22 cellular contexts compared by ENCODE assay signal in the genomic region with DNA sequence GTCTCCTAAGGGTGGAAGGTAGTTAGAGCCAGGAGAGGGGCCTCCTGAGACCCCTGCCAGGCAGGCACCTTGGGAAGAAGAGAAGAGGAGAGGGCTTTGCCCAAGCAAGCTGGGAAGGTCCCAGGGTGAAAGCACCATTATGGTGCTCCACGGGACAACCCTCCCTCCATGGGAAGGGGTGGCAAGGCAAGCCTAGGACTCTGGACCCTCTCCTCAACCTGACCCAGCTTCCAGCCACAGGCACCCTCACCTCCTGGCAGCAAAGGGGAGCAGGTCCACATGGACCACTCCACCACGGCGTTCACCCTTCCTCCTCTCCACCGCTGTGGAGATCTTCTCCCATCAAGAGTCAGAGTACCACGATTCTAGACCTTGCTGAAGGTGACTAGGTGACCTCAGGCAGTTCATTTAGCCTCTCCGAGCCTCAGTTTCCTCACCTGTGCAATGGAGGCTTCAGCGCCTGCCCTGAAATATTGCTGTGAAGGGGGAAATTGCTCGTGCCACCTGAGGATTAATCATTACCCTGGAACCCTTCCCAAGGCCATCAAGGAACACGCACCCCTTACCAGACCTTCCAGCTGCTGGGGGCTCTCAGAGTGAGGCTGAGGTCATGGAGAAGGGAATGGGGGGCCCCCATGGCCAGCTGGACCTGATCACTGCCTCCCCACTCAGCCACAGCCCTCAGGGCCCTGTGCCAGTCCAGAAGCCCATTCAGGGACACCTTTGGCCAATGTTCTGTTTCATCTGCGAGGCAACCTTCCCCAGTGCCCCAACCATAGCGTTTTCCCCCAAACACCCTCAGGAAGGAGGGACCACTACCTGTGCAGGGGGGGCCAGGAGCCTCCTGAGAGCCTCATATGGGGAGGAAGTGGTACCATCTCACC. TPM values are rescaled to one million over a fixed set of nuclear protein-coding genes. Genes with fewer than 3 reads are reported as not detected.
A peak's percentile ranks its signal among the peaks of the same experiment; 100 is the strongest.
DNase-seq lines count a peak whose midpoint lies in the region; ATAC-seq and TF ChIP-seq lines count a peak whose summit lies in the region.
"Had no signal": no experiment of that assay in that cellular context is flagged by ENCODE, and none has a peak within 500 bp of the region (broad histone marks: within the 10 kb centered on the region; RNA-seq: fewer than 3 reads in every experiment).

No MANE protein-coding gene starts in this region.

- no peak for TF ChIP-seq CTCF in thyroid gland (IDR thresholded peaks at IDR 0.05)

- WGBS in right cardiac atrium, result 88% methylated on average over 11 of the region's 11 CpGs
- WGBS in thyroid gland, 2 donors, result 86 to 90% methylated on average over 10 to 11 of the region's 11 CpGs

- no peak for DNase-seq in right cardiac atrium
- DNase-seq in cardiac septum (ENCODE audit: low spot score), result no peak
- DNase-seq in mesenteric fat pad (ENCODE audit: low spot score), result peak; percentile 81
- no peak for DNase-seq in thyroid gland
- no peak for DNase-seq in amygdala (lab: John Stamatoyannopoulos, UW)
- DNase-seq in stimulated activated CD8-positive, alpha-beta memory T cell treated with anti-CD3 and anti-CD28 coated beads, Interleukin-4, amount 100 ng/mL, for 48 hours, result no peak
- DNase-seq: activated naive CD4-positive, alpha-beta T cell treated with Interleukin-2 at 50 U/mL for 16 hours; Calu3; effector CD4-positive, alpha-beta T cell; hippocampal formation; kidney glomerular epithelial cell; NCI-H2029 treated with DMSO at 0.1 percent for 48 hours; OCI-M1; SJCRH30; stimulated activated CD4-positive, alpha-beta T cell treated with anti-CD3 and anti-CD28 coated beads, Interleukin-4, amount 100 ng/mL, for 1 hour; T-helper 2 cell had no signal

- TF ChIP-seq POLR2A in thyroid gland (IDR thresholded peaks at IDR 0.05), result no peak

- ATAC-seq in right cardiac atrium (no peak), HG02840 (IDR thresholded peaks at IDR 0.05; ENCODE audit: low FRiP score, unreplicated experiment) (no peak)
- ATAC-seq: GM12878 had no signal

- H3K9me3 ChIP-seq in right cardiac atrium (ENCODE audit: control insufficient read depth, low read length) (no peaks in the 10 kb centered on the region), thyroid gland (no peaks in the 10 kb centered on the region)
- H3K9me3 ChIP-seq: ovary, SJCRH30, thoracic aorta had no signal

- intact Hi-C loops in right cardiac atrium (cut with DNase I) (no loop called here), cardiac septum (cut with DNase I) (no loop called here), thyroid gland (cut with DNase I) (loop anchor here (10.0 kb wide), 3 partner anchors 117 to 413 kb away; partner anchors contain the start of gene USP48)

- no peaks in the 10 kb centered on the region for H3K27me3 ChIP-seq in right cardiac atrium (ENCODE audit: control insufficient read depth, insufficient read depth)
- no peaks in the 10 kb centered on the region for H3K27me3 ChIP-seq in thyroid gland
- H3K27me3 ChIP-seq: ovary, SJCRH30 had no signal

- peaks cover 19% of the 10 kb centered on the region for H3K4me1 ChIP-seq in right cardiac atrium (ENCODE audit: control insufficient read depth, insufficient read depth, low read length)
- peaks cover 74 to 76% of the 10 kb centered on the region in 2 donors for H3K4me1 ChIP-seq in thyroid gland

- H3K27ac ChIP-seq in right cardiac atrium (ENCODE audit: low read length), result peak overlapping the region; percentile 38
- H3K27ac ChIP-seq in angular gyrus (ENCODE audit: low read depth, low read length), result peak overlapping the region; percentile 72
- peak overlapping the region; percentile 76 to 94 (median 93) for H3K27ac ChIP-seq in thyroid gland
- H3K27ac ChIP-seq: ovary, SJCRH30, skin epidermis, thoracic aorta had no signal

- H3K36me3 ChIP-seq in thyroid gland, result peaks cover 4 to 7% of the 10 kb centered on the region in 2 donors
- H3K36me3 ChIP-seq: ovary, SJCRH30, thoracic aorta had no signal

- H3K4me3 ChIP-seq in right cardiac atrium (ENCODE audit: low read length) (no peak overlapping the region), thyroid gland (replicated peaks in 1 of 3) (peak overlapping the region; percentile 43 to 83 (median 48))
- H3K4me3 ChIP-seq: GM12878, ovary, skin epidermis, thoracic aorta had no signal

RNA-seq across cellular contexts. Expression of gene RAP1GAP, which starts 1.6 kb away (rescaled TPM):
- total RNA-seq in right cardiac atrium, result 10 to 100 TPM; 15.3 to 18.7 (median 16.4) TPM
- 18.4 TPM for polyA plus RNA-seq in right cardiac atrium
- total RNA-seq in cardiac septum, result 2.7 TPM
- 0.26 TPM for total RNA-seq in mesenteric fat pad
- total RNA-seq in thyroid gland, result 100 to 1,000 TPM; 256 to 588 (median 506) TPM

Comparison
In these comparisons a context has a peak if more than half of its experiments do, and no peak if none do; other contexts are left out.
1. H3K27ac ChIP-seq: peak in every context shown above with its lines; median percentile 93 in thyroid gland; 72 in angular gyrus; 38 in right cardiac atrium.
2. RNA of gene RAP1GAP, which starts 1.6 kb away (total RNA-seq): 256 to 588 TPM in thyroid gland; 15.3 to 18.7 TPM in right cardiac atrium, 2.7 TPM in cardiac septum (single experiment) and 0.26 TPM in mesenteric fat pad (single experiment); every median in the first group is over 10 times any median in the second.